ENCODE assay signal across 8 cellular contexts in genomic region chr5:88683506-88684135, GRCh38.
DNase-seq lines count a peak whose midpoint lies in the region; ATAC-seq and TF ChIP-seq lines count a peak whose summit lies in the region.

No MANE protein-coding gene starts in this region.

- peaks cover 9% of the 10 kb centered on the region for H3K4me1 Mint-ChIP-seq in activated CD4-positive, alpha-beta T cell treated with anti-CD3 and anti-CD28 coated beads for 36 hours
- peaks cover 12% of the 10 kb centered on the region for H3K4me1 Mint-ChIP-seq in Calu3 (ENCODE audit: low read depth, unreplicated experiment)

- CTCF ChIA-PET in activated CD4-positive, alpha-beta T cell treated with anti-CD3 and anti-CD28 coated beads for 36 hours (lab: Charles Lee): interaction anchor here (0.8 to 4.0 kb wide), 5 partner anchors 8 to 903 kb away, joined by 3 to 51 read pairs (median 4); no protein-coding TSS in a partner anchor
- CTCF ChIA-PET in Calu3 (lab: Charles Lee): no interaction called here

- H3K27ac ChIP-seq in SJCRH30: no peak overlapping the region

- ATAC-seq in activated CD4-positive, alpha-beta T cell treated with anti-CD3 and anti-CD28 coated beads for 36 hours: peak; percentile 62
- ATAC-seq in HG03039 (IDR thresholded peaks at IDR 0.05; ENCODE audit: unreplicated experiment): peak; percentile 51

- TF ChIP-seq CTCF in Calu3 (IDR thresholded peaks at IDR 0.05; ENCODE audit: unreplicated experiment): no peak

- H3K4me1 ChIP-seq in SJCRH30: no peaks in the 10 kb centered on the region

- no peak overlapping the region for H3K4me3 ChIP-seq in SJCRH30

- POLR2A ChIA-PET in activated CD4-positive, alpha-beta T cell treated with anti-CD3 and anti-CD28 coated beads for 36 hours (lab: Charles Lee): no interaction called here

- no peaks in the 10 kb centered on the region for H3K36me3 ChIP-seq in SJCRH30

- peak overlapping the region; percentile 8 for H3K4me3 Mint-ChIP-seq in activated CD4-positive, alpha-beta T cell treated with anti-CD3 and anti-CD28 coated beads for 36 hours
- H3K4me3 Mint-ChIP-seq in Calu3 (ENCODE audit: low read depth, unreplicated experiment): no peak overlapping the region

- H3K27me3 Mint-ChIP-seq in activated CD4-positive, alpha-beta T cell treated with anti-CD3 and anti-CD28 coated beads for 36 hours: peaks cover 74% of the 10 kb centered on the region
- H3K27me3 Mint-ChIP-seq in Calu3 (ENCODE audit: unreplicated experiment): peaks cover 24% of the 10 kb centered on the region

- H3K9me3 ChIP-seq in SJCRH30 (replicated peaks): no peaks in the 10 kb centered on the region

- H3K36me3 Mint-ChIP-seq in activated CD4-positive, alpha-beta T cell treated with anti-CD3 and anti-CD28 coated beads for 36 hours (ENCODE audit: low read depth): peaks cover under 1% of the 10 kb centered on the region
- peaks cover 4% of the 10 kb centered on the region for H3K36me3 Mint-ChIP-seq in Calu3 (ENCODE audit: insufficient read depth, unreplicated experiment)

- intact Hi-C loops in activated CD4-positive, alpha-beta T cell treated with anti-CD3 and anti-CD28 coated beads for 36 hours (cut with DNase I, micrococcal nuclease): loop anchor here (5.0 to 10.0 kb wide), 2 partner anchors 201 to 416 kb away; partner anchors contain the start of genes MEF2C (in 1 of the 2) and TMEM161B (in 1 of the 2)
- intact Hi-C loops in head of caudate nucleus (cut with DNase I): loop anchor here (5.0 to 10.0 kb wide), 2 partner anchors 781 to 1269 kb away; partner anchors contain the start of gene CCNH
- intact Hi-C loops in Calu3 (cut with micrococcal nuclease; ENCODE audit: unreplicated experiment): no loop called here

- BruUV-seq in Calu3 (replicated peaks; lab: Mats Ljungman, UMichigan): no TSS peak

- peak; percentile 51 for DNase-seq in activated CD4-positive, alpha-beta T cell treated with anti-CD3 and anti-CD28 coated beads for 36 hours
- no peak for DNase-seq in activated CD4-positive, alpha-beta T cell treated with anti-CD3 and anti-CD28 coated beads, Interleukin-2, amount 50 U/mL, for 1 hour
- DNase-seq in NCI-H69 (lab: John Stamatoyannopoulos, UW) (peak; percentile 99), head of caudate nucleus (peak; percentile 68 to 93 (median 82)), SJCRH30 (no peak), Calu3 (no peak)
- no peak for DNase-seq in activated CD4-positive, alpha-beta T cell treated with anti-CD3 and anti-CD28 coated beads, Interleukin-2, amount 50 U/mL, for 4 hours

- no peak overlapping the region for H3K27ac Mint-ChIP-seq in activated CD4-positive, alpha-beta T cell treated with anti-CD3 and anti-CD28 coated beads for 36 hours
- no peak overlapping the region for H3K27ac Mint-ChIP-seq in Calu3 (ENCODE audit: unreplicated experiment)

- H3K9me3 Mint-ChIP-seq in activated CD4-positive, alpha-beta T cell treated with anti-CD3 and anti-CD28 coated beads for 36 hours (ENCODE audit: low read depth): no peaks in the 10 kb centered on the region
- no peaks in the 10 kb centered on the region for H3K9me3 Mint-ChIP-seq in Calu3 (ENCODE audit: low read depth, unreplicated experiment)

- H3K27me3 ChIP-seq in SJCRH30: no peaks in the 10 kb centered on the region

Comparison
In these comparisons a context has a peak if more than half of its experiments do, and no peak if none do; other contexts are left out.
1. DNase-seq: peak in activated CD4-positive, alpha-beta T cell treated with anti-CD3 and anti-CD28 coated beads for 36 hours (single experiment), NCI-H69 (single experiment) and head of caudate nucleus (42 of 42); none in activated CD4-positive, alpha-beta T cell treated with anti-CD3 and anti-CD28 coated beads, Interleukin-2, amount 50 U/mL, for 1 hour (single experiment), SJCRH30 (0 of 2), Calu3 (single experiment) and activated CD4-positive, alpha-beta T cell treated with anti-CD3 and anti-CD28 coated beads, Interleukin-2, amount 50 U/mL, for 4 hours (0 of 2).